Comparison of ENCODE assay signal across 1 cellular context in genomic region chr19:53394522-53394973, GRCh38.
TF ChIP-seq lines count a peak whose summit lies in the region.

No MANE protein-coding gene starts in this region.

TF ChIP-seq in K562, 482 proteins besides CTCF, POLR2A, EP300 and RAD21 (continued from another document):
- TF ChIP-seq MGA (IDR thresholded peaks at IDR 0.05) (no peak), E2F4 (CRISPR knock-in tag; IDR thresholded peaks at IDR 0.05; ENCODE audit: low read depth) (no peak), TAF9B (IDR thresholded peaks at IDR 0.05; ENCODE audit: partially characterized antibody) (no peak), ZFPM2 (CRISPR knock-in tag; IDR thresholded peaks at IDR 0.05) (no peak), TEAD2 (tag; IDR thresholded peaks at IDR 0.05) (no peak), ZNF766 (CRISPR knock-in tag; conservative IDR thresholded peaks at IDR 0.05) (no peak), TSC22D4 (tag; IDR thresholded peaks at IDR 0.05) (no peak), POLR2AphosphoS2 (IDR thresholded peaks at IDR 0.05; ENCODE audit: low read length) (no peak), RFX5 (IDR thresholded peaks at IDR 0.05; ENCODE audit: low read depth, low read length) (no peak), TAF1 (IDR thresholded peaks at IDR 0.05; ENCODE audit: control insufficient read depth, extremely low read depth, insufficient read depth, low read length, severe bottlenecking) (no peak), WHSC1 (IDR thresholded peaks at IDR 0.05; ENCODE audit: low read length) (no peak), ZNF583 (CRISPR knock-in tag; IDR thresholded peaks at IDR 0.05) (no peak), HMGXB4 (CRISPR knock-in tag; IDR thresholded peaks at IDR 0.05) (no peak), NR2C1 (IDR thresholded peaks at IDR 0.05) (no peak), NR2C1 (tag; IDR thresholded peaks at IDR 0.05) (no peak)
